ENCODE assay signal across 8 cellular contexts in the genomic region with DNA sequence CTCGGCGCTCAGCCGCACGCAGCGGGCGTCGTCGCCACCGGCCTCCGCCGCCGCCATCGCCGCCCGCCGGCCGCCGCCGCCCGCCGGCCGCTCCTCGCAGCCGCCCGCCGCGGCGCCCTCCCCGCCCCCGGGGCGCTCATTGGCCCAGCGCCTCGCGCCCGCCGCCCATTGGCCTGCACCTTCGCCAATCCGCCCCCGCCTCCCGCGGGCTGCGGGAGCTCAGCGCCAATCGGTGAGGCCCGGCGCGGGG. TPM values are rescaled to one million over a fixed set of nuclear protein-coding genes. Genes with fewer than 3 reads are reported as not detected.
DNase-seq lines count a peak whose midpoint lies in the region; ATAC-seq and TF ChIP-seq lines count a peak whose summit lies in the region.

PGP (minus strand) TSS at position 120 of the 250 bp plus-strand sequence; CDS start at position 57, 63 bp downstream.

- H3K9me3 ChIP-seq in BE2C (no peaks in the 10 kb centered on the region), Loucy (ENCODE audit: insufficient read depth, low read depth, low read length) (no peaks in the 10 kb centered on the region), mucosa of descending colon (no peaks in the 10 kb centered on the region)

- peak within 1 kb of the TSS; percentile 68 for H3K9ac ChIP-seq in Loucy (ENCODE audit: low read depth, low read length, poor library complexity, severe bottlenecking)

- peak within 1 kb of the TSS; percentile 80 for H3K4me2 ChIP-seq in Loucy (ENCODE audit: low read depth, low read length, poor library complexity, severe bottlenecking)

- peak; percentile 78 for ATAC-seq in GM21515 (IDR thresholded peaks at IDR 0.05; ENCODE audit: unreplicated experiment)
- peak; percentile 91 for ATAC-seq in mucosa of descending colon
- ATAC-seq in GM21526 (IDR thresholded peaks at IDR 0.05; ENCODE audit: low FRiP score, unreplicated experiment): no peak

- peaks cover 16% of the 10 kb centered on the region for H3K79me2 ChIP-seq in Loucy (ENCODE audit: insufficient read depth, low read length)

- H2AFZ ChIP-seq in Loucy (ENCODE audit: low read length): peak within 1 kb of the TSS; percentile 81

- H3K4me3 ChIP-seq in BE2C (ENCODE audit: low read depth, low read length): peak within 1 kb of the TSS; percentile 78
- H3K4me3 ChIP-seq in Loucy (ENCODE audit: low read length, poor library complexity, severe bottlenecking): peak within 1 kb of the TSS; percentile 80
- peak within 1 kb of the TSS; percentile 54 for H3K4me3 ChIP-seq in mucosa of descending colon

- H3K4me1 ChIP-seq in BE2C: peaks cover 12% of the 10 kb centered on the region
- H3K4me1 ChIP-seq in Loucy (ENCODE audit: insufficient read depth, low read length, poor library complexity, severe bottlenecking): peaks cover 5% of the 10 kb centered on the region
- peaks cover 19% of the 10 kb centered on the region for H3K4me1 ChIP-seq in mucosa of descending colon (ENCODE audit: low read depth)

- no peaks in the 10 kb centered on the region for H3F3A ChIP-seq in Loucy (ENCODE audit: low read depth)

- H4K20me1 ChIP-seq in Loucy (ENCODE audit: insufficient read depth, low read length, poor library complexity, severe bottlenecking): no peaks in the 10 kb centered on the region

- H3K27me3 ChIP-seq in BE2C (no peaks in the 10 kb centered on the region), Loucy (ENCODE audit: insufficient read depth, low read length, poor library complexity, severe bottlenecking) (no peaks in the 10 kb centered on the region)

- H3K36me3 ChIP-seq in BE2C: peaks cover 16% of the 10 kb centered on the region
- H3K36me3 ChIP-seq in Loucy (ENCODE audit: insufficient read depth, low read length): no peaks in the 10 kb centered on the region; the same call in 1 of the 2 replicates
- no peaks in the 10 kb centered on the region for H3K36me3 ChIP-seq in mucosa of descending colon (ENCODE audit: low read depth)

- no peaks in the 10 kb centered on the region for H3K9me2 ChIP-seq in Loucy (replicated peaks; ENCODE audit: low read depth, low read length)

- intact Hi-C loops in mucosa of descending colon (cut with DNase I, micrococcal nuclease): no loop called here

- DNase-seq in BE2C (no peak), dermis microvascular lymphatic vessel endothelial cell (ENCODE audit: low read depth in 2 of 2) (no peak), mucosa of descending colon (no peak), DMS153 (lab: John Stamatoyannopoulos, UW) (no peak), HPDE6-E6E7 (ENCODE audit: extremely low spot score) (no peak)

- TF ChIP-seq CTCF in BE2C (IDR thresholded peaks at IDR 0.05; ENCODE audit: low read depth, low read length) (no peak), Loucy (conservative IDR thresholded peaks at IDR 0.05; ENCODE audit: low read length) (no peak), mucosa of descending colon (IDR thresholded peaks at IDR 0.05) (no peak)

RNA-seq across cellular contexts. Expression of gene PGP, which starts in this region (rescaled TPM):
- polyA plus RNA-seq in BE2C (2012; ENCODE audit: insufficient read depth, insufficient read length, low read depth): 70.4 TPM
- total RNA-seq in dermis microvascular lymphatic vessel endothelial cell: 11.8 and 12.5 TPM in 2 replicates
- total RNA-seq in mucosa of descending colon: 10 to 100 TPM; 15.5 to 19.7 (median 17.6) TPM
